In genomic region chr1:33086384-33086850, GRCh38 we compare ENCODE assay signal across 8 cellular contexts. TPM values are rescaled to one million over a fixed set of nuclear protein-coding genes. Genes with fewer than 3 reads are reported as not detected.
DNase-seq lines count a peak whose midpoint lies in the region; ATAC-seq and TF ChIP-seq lines count a peak whose summit lies in the region.

No MANE protein-coding gene starts in this region.

- DNase-seq in BJ (ENCODE audit: low read depth) (no peak), HEK293T (ENCODE audit: extremely low spot score) (peak; percentile 74), NOMO-1 treated with DMSO at 0.1 percent for 48 hours (lab: John Stamatoyannopoulos, UW; ENCODE audit: unreplicated experiment) (peak; percentile 63), glomerular visceral epithelial cell (ENCODE audit: extremely low spot score) (peak; percentile 55), occipital lobe (lab: John Stamatoyannopoulos, UW) (peak; percentile 73)
- DNase-seq in activated naive CD8-positive, alpha-beta T cell treated with anti-CD3 and anti-CD28 coated beads for 36 hours = peak; percentile 31

- peaks cover 25% of the 10 kb centered on the region for H3K4me1 Mint-ChIP-seq in activated naive CD8-positive, alpha-beta T cell treated with anti-CD3 and anti-CD28 coated beads for 36 hours

- no peaks in the 10 kb centered on the region for H3K27me3 Mint-ChIP-seq in activated naive CD8-positive, alpha-beta T cell treated with anti-CD3 and anti-CD28 coated beads for 36 hours

- no peak overlapping the region for H3K27ac Mint-ChIP-seq in activated naive CD8-positive, alpha-beta T cell treated with anti-CD3 and anti-CD28 coated beads for 36 hours

- no peak overlapping the region for H3K4me3 ChIP-seq in BJ (ENCODE audit: low read depth, low read length)

- CTCF ChIA-PET in BJ (lab: Yijun Ruan, JAX) = interaction anchor here (0.5 to 5.0 kb wide), 44 partner anchors 9 to 686 kb away, joined by 3 to 55 read pairs (median 4); partner anchors contain the start of gene FNDC5
- CTCF ChIA-PET in HEK293T (lab: Yijun Ruan, JAX) = interaction anchor here (0.6 to 2.4 kb wide), 10 partner anchors 9 to 385 kb away, joined by 3 to 19 read pairs (median 4); no protein-coding TSS in a partner anchor

- H3K9me3 Mint-ChIP-seq in activated naive CD8-positive, alpha-beta T cell treated with anti-CD3 and anti-CD28 coated beads for 36 hours = no peaks in the 10 kb centered on the region

- no peak overlapping the region for H3K4me3 Mint-ChIP-seq in activated naive CD8-positive, alpha-beta T cell treated with anti-CD3 and anti-CD28 coated beads for 36 hours

- peak; percentile 87 for TF ChIP-seq CTCF in BJ (IDR thresholded peaks at IDR 0.05; ENCODE audit: insufficient read depth, low read depth, low read length)

- no peaks in the 10 kb centered on the region for H3K27me3 ChIP-seq in BJ (ENCODE audit: control insufficient read depth, insufficient read depth, low read length)

- no peaks in the 10 kb centered on the region for H3K36me3 ChIP-seq in BJ (ENCODE audit: control insufficient read depth, insufficient read depth, low read length)

- POLR2A ChIA-PET in BJ (lab: Charles Lee) (no interaction called here), HEK293T (lab: Yijun Ruan, JAX) (no interaction called here)

- no peak for ATAC-seq in HG03565 (IDR thresholded peaks at IDR 0.05; ENCODE audit: unreplicated experiment)
- ATAC-seq in GM18861 (IDR thresholded peaks at IDR 0.05; ENCODE audit: unreplicated experiment) = no peak

- no peaks in the 10 kb centered on the region for H3K36me3 Mint-ChIP-seq in activated naive CD8-positive, alpha-beta T cell treated with anti-CD3 and anti-CD28 coated beads for 36 hours

TF ChIP-seq in HEK293T, 16 proteins besides CTCF, POLR2A, EP300 and RAD21:
- TF ChIP-seq PKNOX1 (IDR thresholded peaks at IDR 0.05) = no peak
- no peak for TF ChIP-seq FOXA1 (IDR thresholded peaks at IDR 0.05)
- no peak for TF ChIP-seq ARNT (IDR thresholded peaks at IDR 0.05)
- no peak for TF ChIP-seq SUZ12 (IDR thresholded peaks at IDR 0.05)
- TF ChIP-seq LEF1 (IDR thresholded peaks at IDR 0.05; ENCODE audit: borderline replicate concordance) = no peak
- no peak for TF ChIP-seq TARDBP (IDR thresholded peaks at IDR 0.05)

RNA-seq across cellular contexts. Expression of gene AZIN2, which starts 5.5 kb away (rescaled TPM):
- polyA plus RNA-seq in BJ (2011; rRNA removed) = 3.0 and 6.4 TPM in 2 replicates
- polyA minus RNA-seq in BJ (2011; rRNA and poly(A)+ RNA removed) = 2.9 and 3.6 TPM in 2 replicates
- total RNA-seq in activated naive CD8-positive, alpha-beta T cell treated with anti-CD3 and anti-CD28 coated beads for 36 hours = 1 to 10 TPM; 1.8 to 3.6 TPM
- 25.4 TPM for total RNA-seq in occipital lobe

RNA-seq across cellular contexts. Expression of gene AK2, which starts 49.7 kb away (rescaled TPM):
- polyA plus RNA-seq in BJ (2011; rRNA removed) = 131 and 150 TPM in 2 replicates
- polyA minus RNA-seq in BJ (2011; rRNA and poly(A)+ RNA removed) = 32.4 and 45.1 TPM in 2 replicates
- 100 to 1,000 TPM; 372 to 389 TPM for total RNA-seq in activated naive CD8-positive, alpha-beta T cell treated with anti-CD3 and anti-CD28 coated beads for 36 hours
- total RNA-seq in occipital lobe = 46.9 TPM
